16 cellular contexts compared by ENCODE assay signal in the genomic region with DNA sequence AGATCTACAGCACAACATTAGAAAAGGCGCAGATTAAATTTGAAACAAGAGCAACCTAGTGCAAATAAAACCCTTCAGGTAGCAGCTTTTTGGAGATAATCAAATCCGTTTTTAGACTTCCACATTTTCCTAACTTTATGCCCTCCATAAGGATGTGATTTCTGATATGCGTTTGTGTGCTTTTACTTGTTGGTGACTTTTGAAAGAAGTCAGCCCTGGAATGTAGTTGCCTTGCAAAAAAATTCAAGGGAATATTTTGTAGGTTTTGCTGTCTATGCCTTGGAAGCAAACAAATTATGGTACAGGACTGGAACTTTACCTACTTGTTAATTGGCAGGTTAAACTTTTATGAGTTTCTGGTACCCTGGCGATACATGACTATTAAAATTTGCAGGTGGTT.
DNase-seq lines count a peak whose midpoint lies in the region; ATAC-seq, FAIRE-seq and TF ChIP-seq lines count a peak whose summit lies in the region.
"Had no signal": no experiment of that assay in that cellular context is flagged by ENCODE, and none has a peak within 500 bp of the region (broad histone marks: within the 10 kb centered on the region; RNA-seq: fewer than 3 reads in every experiment).

No MANE protein-coding gene starts in this region.

- WGBS in HUES64, result 84% methylated on average over 4 of the region's 4 CpGs

- H3K27me3 Mint-ChIP-seq in astrocyte (ENCODE audit: low read depth, unreplicated experiment) (no peaks in the 10 kb centered on the region), mesothelial cell of epicardium (ENCODE audit: low read depth) (no peaks in the 10 kb centered on the region)

- no peak overlapping the region for H2AFZ ChIP-seq in astrocyte (ENCODE audit: low read depth, low read length)

- no peak overlapping the region for H3K4me3 ChIP-seq in HUES64 (ENCODE audit: low read length)
- H3K4me3 ChIP-seq in astrocyte (ENCODE audit: insufficient read depth, low read depth, low read length), result no peak overlapping the region
- H3K4me3 ChIP-seq in right atrium auricular region, result no peak overlapping the region
- H3K4me3 ChIP-seq in Peyer's patch, result no peak overlapping the region

- H3K4me1 Mint-ChIP-seq in astrocyte (ENCODE audit: low read depth, unreplicated experiment), result peaks cover 10% of the 10 kb centered on the region
- H3K4me1 Mint-ChIP-seq in mesothelial cell of epicardium, result peaks cover 9% of the 10 kb centered on the region

- peak overlapping the region; percentile 59 for H3K27ac ChIP-seq in HUES64 (ENCODE audit: low read depth, low read length)
- H3K27ac ChIP-seq in astrocyte (ENCODE audit: low read depth, low read length), result peak overlapping the region; percentile 56
- no peak overlapping the region for H3K27ac ChIP-seq in right atrium auricular region
- H3K27ac ChIP-seq in Peyer's patch, result no peak overlapping the region

- H3K4me1 ChIP-seq in HUES64 (ENCODE audit: insufficient read depth, low read length) (peaks cover 31% of the 10 kb centered on the region), astrocyte (ENCODE audit: insufficient read depth, low read length) (peaks cover 7% of the 10 kb centered on the region), right atrium auricular region (no peaks in the 10 kb centered on the region), Peyer's patch (no peaks in the 10 kb centered on the region)

- H3K27ac Mint-ChIP-seq in astrocyte (ENCODE audit: unreplicated experiment) (peak overlapping the region; percentile 12), mesothelial cell of epicardium (peak overlapping the region; percentile 49)
- H3K27ac Mint-ChIP-seq: CD14-positive monocyte had no signal

- DNase-seq in astrocyte (ENCODE audit: low read depth) (no peak), mesothelial cell of epicardium (ENCODE audit: low spot score in 2 of 2, unreplicated experiment in 2 of 2) (no peak), DMS153 treated with DMSO at 0.1 percent for 48 hours (lab: John Stamatoyannopoulos, UW; ENCODE audit: unreplicated experiment) (no peak), right atrium auricular region (ENCODE audit: low spot score) (no peak), Peyer's patch (no peak)
- DNase-seq: DND-41, KBM-7, NCI-H1105, NCI-H2081 treated with DMSO at 0.1 percent for 48 hours, NCI-H510A, NCI-H774, RPMI8226, SHP77 treated with DMSO at 0.1 percent for 48 hours had no signal

- peak overlapping the region; percentile 67 for H3K4me2 ChIP-seq in astrocyte (ENCODE audit: low read length)

- H3K9me3 ChIP-seq in HUES64 (ENCODE audit: insufficient read depth, low read depth, low read length), result no peaks in the 10 kb centered on the region
- H3K9me3 ChIP-seq in astrocyte (ENCODE audit: insufficient read depth, low read depth, low read length), result no peaks in the 10 kb centered on the region
- no peaks in the 10 kb centered on the region for H3K9me3 ChIP-seq in right atrium auricular region
- H3K9me3 ChIP-seq in Peyer's patch, result no peaks in the 10 kb centered on the region

- TF ChIP-seq POLR2A in Peyer's patch (IDR thresholded peaks at IDR 0.05), result no peak

- TF ChIP-seq CTCF in astrocyte (IDR thresholded peaks at IDR 0.05; ENCODE audit: insufficient read depth, low read depth, low read length) (no peak), mesothelial cell of epicardium (IDR thresholded peaks at IDR 0.05; ENCODE audit: unreplicated experiment) (no peak), right atrium auricular region (IDR thresholded peaks at IDR 0.05) (no peak), Peyer's patch (IDR thresholded peaks at IDR 0.05) (no peak)

- H3K4me3 Mint-ChIP-seq in astrocyte (ENCODE audit: unreplicated experiment) (no peak overlapping the region), mesothelial cell of epicardium (no peak overlapping the region)
- H3K4me3 Mint-ChIP-seq: CD14-positive monocyte had no signal

- no peak for FAIRE-seq in astrocyte (lab: Jason Lieb, UNC)

- ATAC-seq in HG03442 (IDR thresholded peaks at IDR 0.05; ENCODE audit: unreplicated experiment), result no peak

- no peaks in the 10 kb centered on the region for H3K79me2 ChIP-seq in astrocyte (ENCODE audit: insufficient read depth, low read length)

- H3K9ac ChIP-seq in HUES64 (ENCODE audit: low read depth, low read length), result peak overlapping the region; percentile 51; the same call in 1 of the 2 replicates
- H3K9ac ChIP-seq in astrocyte (ENCODE audit: low read length), result peak overlapping the region; percentile 25

- H3K9me3 Mint-ChIP-seq in astrocyte (ENCODE audit: unreplicated experiment), result no peaks in the 10 kb centered on the region
- H3K9me3 Mint-ChIP-seq in mesothelial cell of epicardium, result peaks cover 3% of the 10 kb centered on the region
- H3K9me3 Mint-ChIP-seq: CD14-positive monocyte had no signal

- no peaks in the 10 kb centered on the region for H4K20me1 ChIP-seq in astrocyte (ENCODE audit: insufficient read depth, low read length)

- H3K36me3 Mint-ChIP-seq in astrocyte (ENCODE audit: low read depth, unreplicated experiment), result no peaks in the 10 kb centered on the region
- no peaks in the 10 kb centered on the region for H3K36me3 Mint-ChIP-seq in mesothelial cell of epicardium

- H3K27me3 ChIP-seq in HUES64 (ENCODE audit: insufficient read depth, low read length) (no peaks in the 10 kb centered on the region), astrocyte (ENCODE audit: insufficient read depth, low read length) (no peaks in the 10 kb centered on the region), right atrium auricular region (no peaks in the 10 kb centered on the region), Peyer's patch (no peaks in the 10 kb centered on the region)

- H3K36me3 ChIP-seq in HUES64 (ENCODE audit: insufficient read depth, low read length), result no peaks in the 10 kb centered on the region
- H3K36me3 ChIP-seq in astrocyte (ENCODE audit: insufficient read depth, low read length), result no peaks in the 10 kb centered on the region
- no peaks in the 10 kb centered on the region for H3K36me3 ChIP-seq in right atrium auricular region
- H3K36me3 ChIP-seq in Peyer's patch, result no peaks in the 10 kb centered on the region

Comparison
In these comparisons a context has a peak if more than half of its experiments do, and no peak if none do; other contexts are left out.
1. H3K27ac ChIP-seq: peak in HUES64 (single experiment) and astrocyte (single experiment); none in right atrium auricular region (0 of 2) and Peyer's patch (0 of 4).